9 cellular contexts compared by ENCODE assay signal in genomic region chr20:32018269-32019155, GRCh38. TPM values are rescaled to one million over a fixed set of nuclear protein-coding genes. Genes with fewer than 3 reads are reported as not detected.
A peak's percentile ranks its signal among the peaks of the same experiment; 100 is the strongest.
DNase-seq lines count a peak whose midpoint lies in the region; ATAC-seq and TF ChIP-seq lines count a peak whose summit lies in the region.
"Had no signal": no experiment of that assay in that cellular context is flagged by ENCODE, and none has a peak within 500 bp of the region (broad histone marks: within the 10 kb centered on the region; RNA-seq: fewer than 3 reads in every experiment).

No MANE protein-coding gene starts in this region.

- H3K9ac ChIP-seq in liver (ENCODE audit: low read depth in 1 of 2, low read length in 2 of 2), result no peak overlapping the region

- peaks cover 0 to 8% (median 4%) of the 10 kb centered on the region in 4 donors for H3K4me1 ChIP-seq in liver (ENCODE audit: control insufficient read depth in 4 of 4, insufficient read depth in 4 of 4, low read length in 3 of 4)

- in situ Hi-C loops in T47D (cut with HindIII; ENCODE audit: low pct_unique_long_range_greater_than_20kb, low sequenced_read_pairs), result no loop called here

- H3K9me3 ChIP-seq in liver (ENCODE audit: control insufficient read depth in 4 of 4, low read length in 3 of 4), result no peaks in the 10 kb centered on the region

- WGBS in liver, result 2% methylated on average over 67 of the region's 67 CpGs

- no peak overlapping the region for H3K27ac ChIP-seq in liver (ENCODE audit: low read depth in 1 of 2, low read length in 2 of 2)

- no peaks in the 10 kb centered on the region for H3K36me3 ChIP-seq in liver (ENCODE audit: control insufficient read depth in 4 of 4, insufficient read depth in 3 of 4, low read depth in 1 of 4, low read length in 3 of 4)

- no peak for TF ChIP-seq CTCF in liver (IDR thresholded peaks at IDR 0.05; ENCODE audit: low read depth, low read length, missing input control)

- peak overlapping the region in 2 of 3 donors; percentile 55 to 63 for H3K4me3 ChIP-seq in liver (ENCODE audit: low read depth in 1 of 3, low read length in 3 of 3)

- TF ChIP-seq RAD21 in liver (IDR thresholded peaks at IDR 0.05), result no peak

- DNase-seq in ELF-1 (ENCODE audit: low read depth, low spot score) (peak; percentile 91), NCI-H1092 (lab: John Stamatoyannopoulos, UW) (peak; percentile 63), T-helper 1 cell (peak; percentile 17 to 48 (median 28)), T47D (ENCODE audit: low read depth in 1 of 2, low spot score in 1 of 2) (peak; percentile 96 to 98), erythroblast (lab: John Stamatoyannopoulos, UW) (no peak)
- peak; percentile 24 to 49 (median 25) for DNase-seq in stimulated activated CD4-positive, alpha-beta T cell treated with anti-CD3 and anti-CD28 coated beads, TNF-alpha, amount 100 ng/mL, for 48 hours (ENCODE audit: low read depth in 3 of 3)

- TF ChIP-seq POLR2A in erythroblast (IDR thresholded peaks at IDR 0.05; ENCODE audit: low read length), result no peak

- H3K27me3 ChIP-seq in liver (ENCODE audit: control insufficient read depth in 4 of 4, insufficient read depth in 4 of 4, low read length in 3 of 4), result peaks cover 0 to 11% (median under 1%) of the 10 kb centered on the region in 4 donors

- ATAC-seq in GM21381 (IDR thresholded peaks at IDR 0.05; ENCODE audit: unreplicated experiment), result no peak

TF ChIP-seq in liver, 16 proteins besides CTCF, POLR2A, EP300 and RAD21:
- no peak for TF ChIP-seq EGR1 (IDR thresholded peaks at IDR 0.05; ENCODE audit: low read depth in 2 of 2)
- no peak for TF ChIP-seq HNF4A (conservative IDR thresholded peaks at IDR 0.05)
- no peak for TF ChIP-seq TAF1 (conservative IDR thresholded peaks at IDR 0.05)
- TF ChIP-seq FOXA2 (IDR thresholded peaks at IDR 0.05), result no peak
- TF ChIP-seq GABPA (IDR thresholded peaks at IDR 0.05 in 1 of 2, conservative IDR thresholded peaks at IDR 0.05 in 1 of 2), result no peak
- no peak for TF ChIP-seq FOXA1 (IDR thresholded peaks at IDR 0.05)
- no peak for TF ChIP-seq REST (IDR thresholded peaks at IDR 0.05)
- no peak for TF ChIP-seq ATF3 (IDR thresholded peaks at IDR 0.05)
- no peak for TF ChIP-seq HNF4G (IDR thresholded peaks at IDR 0.05)

RNA-seq across cellular contexts. Expression of gene CCM2L, which starts 8.3 kb away (rescaled TPM):
- 1 to 10 TPM; 1.3 to 2.1 TPM for total RNA-seq in liver
- 1 to 10 TPM in 1 of 2 donors, under 1 TPM in 1; 0.31 to 1.2 TPM for polyA plus RNA-seq in liver
- total RNA-seq: T-helper 1 cell treated with Interleukin-12 subunit alpha and Interleukin-12 subunit beta and Interleukin-4 antibody, amounts not matched to agents 30 ng/mL and 1 ng/mL, for 36 hours had no signal

RNA-seq across cellular contexts. Expression of gene HCK, which starts 33.5 kb away (rescaled TPM):
- total RNA-seq in liver, result 10 to 100 TPM; 12.8 to 20.6 TPM
- polyA plus RNA-seq in liver, result 1 to 10 TPM; 1.8 to 7.7 TPM

RNA-seq across cellular contexts. Expression of gene XKR7, which starts 50.6 kb away (rescaled TPM):
- under 1 TPM; under 0.01 to 0.05 TPM for total RNA-seq in liver
- not detected for polyA plus RNA-seq in liver
- total RNA-seq: T-helper 1 cell treated with Interleukin-12 subunit alpha and Interleukin-12 subunit beta and Interleukin-4 antibody, amounts not matched to agents 30 ng/mL and 1 ng/mL, for 36 hours had no signal

Comparison
In these comparisons a context has a peak if more than half of its experiments do, and no peak if none do; other contexts are left out.
1. DNase-seq: peak in ELF-1 (single experiment), NCI-H1092 (single experiment), T-helper 1 cell (5 of 5), T47D (2 of 2) and stimulated activated CD4-positive, alpha-beta T cell treated with anti-CD3 and anti-CD28 coated beads, TNF-alpha, amount 100 ng/mL, for 48 hours (3 of 3); none in erythroblast (0 of 2).